16 cellular contexts compared by ENCODE assay signal in the genomic region with DNA sequence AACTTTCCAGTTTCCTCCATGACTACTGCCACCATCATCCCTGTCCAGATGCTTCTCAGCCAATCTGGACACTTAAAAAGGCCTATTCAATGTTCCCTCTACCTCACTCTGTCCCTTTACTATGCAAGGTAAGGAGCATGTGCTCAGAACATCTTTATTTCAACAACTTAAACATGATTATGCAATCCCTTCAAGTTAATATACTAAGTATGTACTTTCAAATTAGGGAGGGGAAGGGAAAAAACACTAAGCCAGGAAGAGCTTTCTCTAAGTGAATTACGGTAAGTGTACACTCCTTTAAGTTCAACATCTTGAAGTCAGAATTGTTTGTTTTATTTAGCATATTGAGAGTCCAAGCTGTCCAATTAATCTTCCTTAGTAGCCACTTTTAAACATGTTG. TPM values are rescaled to one million over a fixed set of nuclear protein-coding genes. Genes with fewer than 3 reads are reported as not detected.
A peak's percentile ranks its signal among the peaks of the same experiment; 100 is the strongest.
DNase-seq lines count a peak whose midpoint lies in the region; ATAC-seq, FAIRE-seq and TF ChIP-seq lines count a peak whose summit lies in the region.
"Had no signal": no experiment of that assay in that cellular context is flagged by ENCODE, and none has a peak within 500 bp of the region (broad histone marks: within the 10 kb centered on the region; RNA-seq: fewer than 3 reads in every experiment).

No MANE protein-coding gene starts in this region.

- ATAC-seq in lower lobe of right lung (peak; percentile 21 to 42), HG02981 (IDR thresholded peaks at IDR 0.05; ENCODE audit: unreplicated experiment) (no peak), HG02763 (IDR thresholded peaks at IDR 0.05; ENCODE audit: unreplicated experiment) (no peak)
- ATAC-seq: GM12878, HCT116 had no signal

- no peak overlapping the region for H3K9ac ChIP-seq in adipocyte (ENCODE audit: low read length)
- H3K9ac ChIP-seq: GM23248 had no signal

- peak; percentile 26 for FAIRE-seq in HTR-8/SVneo (lab: Jason Lieb, UNC)
- FAIRE-seq: A204.1, GM12878, GM18507, H54 had no signal

- no peaks in the 10 kb centered on the region for H3K27me3 ChIP-seq in adipocyte (replicated peaks; ENCODE audit: control insufficient read depth, insufficient read depth, low read length)
- H3K27me3 ChIP-seq in lower lobe of right lung (ENCODE audit: low read depth): no peaks in the 10 kb centered on the region

- TF ChIP-seq CTCF in epithelial cell of esophagus (IDR thresholded peaks at IDR 0.05; ENCODE audit: insufficient read depth, low read depth, low read length, missing control alignments) (no peak), lower lobe of right lung (IDR thresholded peaks at IDR 0.05) (no peak)

- intact Hi-C loops in lower lobe of right lung (cut with DNase I): no loop called here

- H3K9me3 ChIP-seq in adipocyte (ENCODE audit: control insufficient read depth, low read length) (no peaks in the 10 kb centered on the region), lower lobe of right lung (no peaks in the 10 kb centered on the region)

- DNase-seq in HTR-8/SVneo (ENCODE audit: insufficient read length, low spot score) (no peak), adipocyte (ENCODE audit: low read depth) (peak; percentile 17), epithelial cell of esophagus (ENCODE audit: low read depth) (peak; percentile 22), lower lobe of right lung (no peak), NCI-H524 treated with DMSO at 0.1 percent for 48 hours (lab: John Stamatoyannopoulos, UW) (no peak)
- DNase-seq: CD4-positive, alpha-beta memory T cell; DMS79; GM23248 had no signal

- H3K4me3 ChIP-seq in adipocyte (ENCODE audit: low read length) (no peak overlapping the region), epithelial cell of esophagus (ENCODE audit: low read length) (no peak overlapping the region), lower lobe of right lung (no peak overlapping the region)
- H3K4me3 ChIP-seq: GM12878, GM23248 had no signal

- H3K27ac ChIP-seq in lower lobe of right lung: no peak overlapping the region
- H3K27ac ChIP-seq: C4-2B, GM23248 had no signal

- no peaks in the 10 kb centered on the region for H3K4me1 ChIP-seq in adipocyte (ENCODE audit: control insufficient read depth, insufficient read depth, low read length)
- no peaks in the 10 kb centered on the region for H3K4me1 ChIP-seq in lower lobe of right lung

- H3K36me3 ChIP-seq in adipocyte (ENCODE audit: control insufficient read depth, insufficient read depth, low read length, severe bottlenecking): peaks cover 15% of the 10 kb centered on the region
- H3K36me3 ChIP-seq in lower lobe of right lung: peaks cover 13% of the 10 kb centered on the region

RNA-seq across cellular contexts. Expression of a gene that starts 14.1 kb away (rescaled TPM):
- total RNA-seq in lower lobe of right lung: 23.5 TPM

Comparison
In these comparisons a context has a peak if more than half of its experiments do, and no peak if none do; other contexts are left out.
1. DNase-seq: peak in adipocyte (single experiment) and epithelial cell of esophagus (single experiment); none in HTR-8/SVneo (single experiment), lower lobe of right lung (single experiment) and NCI-H524 treated with DMSO at 0.1 percent for 48 hours (single experiment).
2. ATAC-seq: peak in lower lobe of right lung (2 of 2); none in HG02981 (single experiment) and HG02763 (single experiment).